In genomic region chr16:728890-729744, GRCh38 we compare ENCODE assay signal across 10 cellular contexts. TPM values are rescaled to one million over a fixed set of nuclear protein-coding genes. Genes with fewer than 3 reads are reported as not detected.
DNase-seq lines count a peak whose midpoint lies in the region; ATAC-seq and TF ChIP-seq lines count a peak whose summit lies in the region.
"Had no signal": no experiment of that assay in that cellular context is flagged by ENCODE, and none has a peak within 500 bp of the region (broad histone marks: within the 10 kb centered on the region; RNA-seq: fewer than 3 reads in every experiment).

No MANE protein-coding gene starts in this region.

- H3K27me3 ChIP-seq in WERI-Rb-1 (ENCODE audit: insufficient read depth, low read depth, severe bottlenecking) (no peaks in the 10 kb centered on the region), iPS-15b (ENCODE audit: control insufficient read depth, insufficient read depth, low read length) (peaks cover 8% of the 10 kb centered on the region), thymus (ENCODE audit: control insufficient read depth, insufficient read depth) (peaks cover 4% of the 10 kb centered on the region)

- H3K9ac ChIP-seq in iPS-15b (ENCODE audit: low read depth, low read length): peak overlapping the region; percentile 24

- H3K27ac ChIP-seq in WERI-Rb-1 (no peak overlapping the region), thymus (ENCODE audit: low read depth) (peak overlapping the region; percentile 31)
- H3K27ac ChIP-seq: ovary had no signal

- TF ChIP-seq CTCF in WERI-Rb-1 (IDR thresholded peaks at IDR 0.05; ENCODE audit: low read depth, low read length): no peak

- H3K36me3 ChIP-seq in WERI-Rb-1 (peaks cover 21% of the 10 kb centered on the region), iPS-15b (ENCODE audit: control insufficient read depth, insufficient read depth, low read length) (peaks cover 19% of the 10 kb centered on the region), thymus (ENCODE audit: control insufficient read depth, insufficient read depth) (peaks cover 55% of the 10 kb centered on the region)
- H3K36me3 ChIP-seq: ovary had no signal

- peaks cover 2% of the 10 kb centered on the region for H3K4me1 ChIP-seq in iPS-15b (ENCODE audit: control insufficient read depth, insufficient read depth, low read length)
- peaks cover 26% of the 10 kb centered on the region for H3K4me1 ChIP-seq in thymus (ENCODE audit: control insufficient read depth, insufficient read depth, low read length)

- peak; percentile 41 for DNase-seq in activated T-cell treated with anti-CD3 and anti-CD28 coated beads, Interleukin-2, amount 50 U/mL, for 24 hours
- no peak for DNase-seq in activated T-cell treated with anti-CD3 and anti-CD28 coated beads, Interleukin-2, amount 50 U/mL, for 72 hours
- DNase-seq in WERI-Rb-1 (no peak), AG08395 (ENCODE audit: low spot score) (no peak)
- DNase-seq: cerebellar nuclear complex had no signal

- H3K4me3 ChIP-seq in WERI-Rb-1 (ENCODE audit: low read depth, low read length): peak overlapping the region; percentile 71
- H3K4me3 ChIP-seq in iPS-15b (ENCODE audit: low read depth, low read length): peak overlapping the region; percentile 58
- peak overlapping the region; percentile 67 for H3K4me3 ChIP-seq in thymus (ENCODE audit: low read length)

- H3K4me3 Mint-ChIP-seq in activated T-cell treated with anti-CD3 and anti-CD28 coated beads, Interleukin-2, amount 50 U/mL, for 24 hours: peak overlapping the region; percentile 70
- H3K4me3 Mint-ChIP-seq in activated T-cell treated with anti-CD3 and anti-CD28 coated beads, Interleukin-2, amount 50 U/mL, for 72 hours: peak overlapping the region in 1 of 2 donors; percentile 51

- peaks cover 5% of the 10 kb centered on the region for H3K4me1 Mint-ChIP-seq in activated T-cell treated with anti-CD3 and anti-CD28 coated beads, Interleukin-2, amount 50 U/mL, for 24 hours (ENCODE audit: low read depth)
- H3K4me1 Mint-ChIP-seq in activated T-cell treated with anti-CD3 and anti-CD28 coated beads, Interleukin-2, amount 50 U/mL, for 72 hours (ENCODE audit: low read depth): no peaks in the 10 kb centered on the region

- no peak for ATAC-seq in activated T-cell treated with anti-CD3 and anti-CD28 coated beads, Interleukin-2, amount 50 U/mL, for 72 hours (replicated peaks in 1 of 2)
- no peak for ATAC-seq in HG02840 (IDR thresholded peaks at IDR 0.05; ENCODE audit: low FRiP score, unreplicated experiment)
- no peak for ATAC-seq in HG03354 (IDR thresholded peaks at IDR 0.05; ENCODE audit: poor library complexity, severe bottlenecking, unreplicated experiment)

- no peaks in the 10 kb centered on the region for H3K27me3 Mint-ChIP-seq in activated T-cell treated with anti-CD3 and anti-CD28 coated beads, Interleukin-2, amount 50 U/mL, for 24 hours
- H3K27me3 Mint-ChIP-seq in activated T-cell treated with anti-CD3 and anti-CD28 coated beads, Interleukin-2, amount 50 U/mL, for 72 hours (ENCODE audit: low read depth): no peaks in the 10 kb centered on the region

- H3K27ac Mint-ChIP-seq in activated T-cell treated with anti-CD3 and anti-CD28 coated beads, Interleukin-2, amount 50 U/mL, for 24 hours: peak overlapping the region; percentile 63
- no peak overlapping the region for H3K27ac Mint-ChIP-seq in activated T-cell treated with anti-CD3 and anti-CD28 coated beads, Interleukin-2, amount 50 U/mL, for 72 hours

- H3K9me3 ChIP-seq in WERI-Rb-1 (ENCODE audit: severe bottlenecking): no peaks in the 10 kb centered on the region
- H3K9me3 ChIP-seq in iPS-15b (ENCODE audit: control insufficient read depth, insufficient read depth, low read length): no peaks in the 10 kb centered on the region
- no peaks in the 10 kb centered on the region for H3K9me3 ChIP-seq in thymus (ENCODE audit: control insufficient read depth)
- H3K9me3 ChIP-seq: ovary had no signal

- H3K9me3 Mint-ChIP-seq in activated T-cell treated with anti-CD3 and anti-CD28 coated beads, Interleukin-2, amount 50 U/mL, for 24 hours: no peaks in the 10 kb centered on the region
- no peaks in the 10 kb centered on the region for H3K9me3 Mint-ChIP-seq in activated T-cell treated with anti-CD3 and anti-CD28 coated beads, Interleukin-2, amount 50 U/mL, for 72 hours

- WGBS in thymus: 84% methylated on average over 55 of the region's 55 CpGs

- H3K36me3 Mint-ChIP-seq in activated T-cell treated with anti-CD3 and anti-CD28 coated beads, Interleukin-2, amount 50 U/mL, for 24 hours (ENCODE audit: low read depth): peaks cover 33% of the 10 kb centered on the region
- H3K36me3 Mint-ChIP-seq in activated T-cell treated with anti-CD3 and anti-CD28 coated beads, Interleukin-2, amount 50 U/mL, for 72 hours (ENCODE audit: insufficient read depth in 2 of 2): no peaks in the 10 kb centered on the region

RNA-seq across cellular contexts. Expression of gene HAGHL, which starts 2.2 kb away (rescaled TPM):
- total RNA-seq in activated T-cell treated with anti-CD3 and anti-CD28 coated beads, Interleukin-2, amount 50 U/mL, for 72 hours: 10 to 100 TPM; 11.4 to 17.6 TPM
- 50.6 TPM for polyA plus RNA-seq in thymus

RNA-seq across cellular contexts. Expression of gene CCDC78, which starts 2.9 kb away (rescaled TPM):
- 1 to 10 TPM; 3.0 to 3.9 TPM for total RNA-seq in activated T-cell treated with anti-CD3 and anti-CD28 coated beads, Interleukin-2, amount 50 U/mL, for 72 hours
- polyA plus RNA-seq in thymus: 12.4 TPM

RNA-seq across cellular contexts. Expression of gene ANTKMT, which starts 8.2 kb away (rescaled TPM):
- 10 to 100 TPM; 36.4 to 36.9 TPM for total RNA-seq in activated T-cell treated with anti-CD3 and anti-CD28 coated beads, Interleukin-2, amount 50 U/mL, for 72 hours
- polyA plus RNA-seq in thymus: 56.2 TPM

RNA-seq across cellular contexts. Expression of gene CIAO3, which starts 11.7 kb away (rescaled TPM):
- total RNA-seq in activated T-cell treated with anti-CD3 and anti-CD28 coated beads, Interleukin-2, amount 50 U/mL, for 72 hours: 10 to 100 TPM; 38.0 to 40.6 TPM
- polyA plus RNA-seq in thymus: 60.4 TPM

RNA-seq across cellular contexts. Expression of gene METRN, which starts 14.2 kb away (rescaled TPM):
- 10 to 100 TPM; 11.1 to 11.7 TPM for total RNA-seq in activated T-cell treated with anti-CD3 and anti-CD28 coated beads, Interleukin-2, amount 50 U/mL, for 72 hours
- 24.2 TPM for polyA plus RNA-seq in thymus
